In the genomic region with DNA sequence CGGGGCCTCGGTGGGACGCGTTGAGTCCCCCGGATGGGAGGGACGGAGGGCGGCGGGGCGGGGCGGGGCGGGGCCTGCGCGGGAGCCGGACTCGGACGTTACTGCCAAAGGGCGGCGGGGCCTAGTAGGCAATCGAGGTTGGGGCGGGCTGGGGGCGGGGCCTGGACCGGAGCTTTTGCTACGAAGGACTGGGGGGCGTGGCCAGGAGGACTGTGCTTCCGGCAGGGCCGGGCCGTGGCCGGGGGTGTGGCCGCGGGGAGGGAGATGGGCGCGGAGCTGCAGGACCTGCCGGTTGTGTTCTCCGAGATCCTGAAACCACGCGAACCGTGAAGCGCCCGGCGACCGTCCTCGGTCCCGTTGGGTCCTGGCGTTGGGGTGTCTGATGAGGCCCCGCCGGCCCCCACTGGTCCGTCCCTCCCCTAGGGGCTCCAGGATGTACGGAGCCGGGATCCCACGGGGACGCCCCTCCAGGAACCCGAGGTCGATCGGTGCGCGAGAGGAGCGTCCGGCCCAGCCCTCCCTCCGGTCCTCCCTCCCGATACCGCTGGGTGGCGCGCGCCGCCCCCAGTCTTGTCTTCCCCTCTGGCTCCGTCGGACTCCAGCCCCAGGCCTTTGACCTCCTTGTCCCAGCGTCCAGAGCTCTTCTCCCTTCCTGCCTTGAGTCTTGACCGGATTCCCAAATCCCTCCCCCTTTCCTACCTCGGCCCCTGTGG, we compare ENCODE assay signal across 8 cellular contexts. TPM values are rescaled to one million over a fixed set of nuclear protein-coding genes. Genes with fewer than 3 reads are reported as not detected.
DNase-seq lines count a peak whose midpoint lies in the region; ATAC-seq, FAIRE-seq and TF ChIP-seq lines count a peak whose summit lies in the region.

No MANE protein-coding gene starts in this region.

- H3K4me1 ChIP-seq in adipocyte (ENCODE audit: control insufficient read depth, insufficient read depth, low read length) (peaks cover 9% of the 10 kb centered on the region), heart left ventricle (peaks cover 0 to 32% (median 14%) of the 10 kb centered on the region in 12 donors), urinary bladder (ENCODE audit: insufficient read depth) (no peaks in the 10 kb centered on the region)

- TF ChIP-seq POLR2A in GM12891 (IDR thresholded peaks at IDR 0.05; ENCODE audit: low read depth, low read length) (no peak), heart left ventricle (IDR thresholded peaks at IDR 0.05) (peak in 1 of 2 donors; percentile 89)

- peak; percentile 93 for FAIRE-seq in GM12891 (lab: Jason Lieb, UNC)

- WGBS in heart left ventricle, 4 donors = 1 to 3% (median 2%) methylated on average over 29 to 70 of the region's 70 CpGs
- whole genome bisulfite sequencing in urinary bladder = under 1% methylated on average over 70 of the region's 70 CpGs

- DNase-seq in GM12891 (ENCODE audit: insufficient read length, low spot score) (peak; percentile 99), NCI-H1105 treated with DMSO at 0.1 percent for 48 hours (lab: John Stamatoyannopoulos, UW) (peak; percentile 94), SKM-1 (lab: John Stamatoyannopoulos, UW; ENCODE audit: unreplicated experiment) (peak; percentile 91), adipocyte (ENCODE audit: low read depth) (peak; percentile 100), heart left ventricle (peak; percentile 99), pons (ENCODE audit: low spot score) (peak; percentile 95)

- TF ChIP-seq CTCF in heart left ventricle (IDR thresholded peaks at IDR 0.05) = peak; percentile 52 to 82 (median 66)

- peak overlapping the region; percentile 85 for H3K9ac ChIP-seq in adipocyte (ENCODE audit: low read length)

- H3K36me3 ChIP-seq in adipocyte (ENCODE audit: control insufficient read depth, insufficient read depth, low read length, severe bottlenecking) = no peaks in the 10 kb centered on the region
- no peaks in the 10 kb centered on the region for H3K36me3 ChIP-seq in heart left ventricle
- no peaks in the 10 kb centered on the region for H3K36me3 ChIP-seq in urinary bladder (ENCODE audit: insufficient read depth)

- H3K9me3 ChIP-seq in adipocyte (ENCODE audit: control insufficient read depth, low read length) = no peaks in the 10 kb centered on the region
- H3K9me3 ChIP-seq in heart left ventricle = no peaks in the 10 kb centered on the region

- intact Hi-C loops in heart left ventricle (cut with DNase I) = loop anchor here in 2 of 10 donors (1.0 to 10.0 kb wide), 3 partner anchors 47 to 174 kb away; partner anchors contain the start of gene GSTP1 (in 1 of the 2)

- ATAC-seq in HG02759 (IDR thresholded peaks at IDR 0.05; ENCODE audit: unreplicated experiment) = peak; percentile 72
- ATAC-seq in heart left ventricle = peak; percentile 89 to 92 (median 91)

- H3K27me3 ChIP-seq in adipocyte (replicated peaks; ENCODE audit: control insufficient read depth, insufficient read depth, low read length) = peaks cover 14% of the 10 kb centered on the region
- H3K27me3 ChIP-seq in heart left ventricle = no peaks in the 10 kb centered on the region

- H3K27ac ChIP-seq in heart left ventricle (peak overlapping the region; percentile 58 to 98 (median 92)), urinary bladder (ENCODE audit: low read depth) (peak overlapping the region; percentile 83)

- H3K4me3 ChIP-seq in adipocyte (ENCODE audit: low read length) (peak overlapping the region; percentile 87), heart left ventricle (peak overlapping the region; percentile 15 to 82 (median 66)), urinary bladder (ENCODE audit: low read depth, low read length) (peak overlapping the region; percentile 49)

TF ChIP-seq in GM12891, 5 proteins besides CTCF, POLR2A, EP300 and RAD21:
- TF ChIP-seq POLR2AphosphoS5 (IDR thresholded peaks at IDR 0.05; ENCODE audit: low read depth, low read length) = no peak
- no peak for TF ChIP-seq POU2F2 (IDR thresholded peaks at IDR 0.05; ENCODE audit: low read depth, low read length)
- TF ChIP-seq SPI1 (IDR thresholded peaks at IDR 0.05; ENCODE audit: low read depth, low read length) = no peak
- TF ChIP-seq PAX5 (IDR thresholded peaks at IDR 0.05; ENCODE audit: insufficient read depth, low read length, severe bottlenecking) = no peak
- TF ChIP-seq TAF1 (IDR thresholded peaks at IDR 0.05; ENCODE audit: low read depth, low read length) = no peak
TF ChIP-seq in GM12891: peak in this region for 0.

RNA-seq across cellular contexts. Expression of gene NUDT8, which starts 0.6 kb away (rescaled TPM):
- polyA plus RNA-seq in GM12891 (2012; ENCODE audit: low read depth, missing spikeins) = 5.8 TPM
- total RNA-seq in heart left ventricle = 10 to 100 TPM; 35.6 to 85.1 (median 49.3) TPM
- 100 to 1,000 TPM in 1 of 2 donors, 10 to 100 TPM in 1; 29.1 to 110 TPM for polyA plus RNA-seq in heart left ventricle
- 3.0 TPM for total RNA-seq in urinary bladder
- 5.8 TPM for polyA plus RNA-seq in urinary bladder

RNA-seq across cellular contexts. Expression of gene TBX10, which starts 9.2 kb away (rescaled TPM):
- polyA plus RNA-seq in GM12891 (2012; ENCODE audit: low read depth, missing spikeins) = not detected
- total RNA-seq in heart left ventricle (under 1 TPM in 1 of 9 donors, not detected in 8; 0.30 TPM), urinary bladder (not detected)
- polyA plus RNA-seq in heart left ventricle (under 1 TPM in 1 of 2 donors, not detected in 1; 0.11 TPM), urinary bladder (not detected)

RNA-seq across cellular contexts. Expression of gene ACY3, which starts 20.1 kb away (rescaled TPM):
- polyA plus RNA-seq in GM12891 (2012; ENCODE audit: low read depth, missing spikeins) = 0.53 TPM
- total RNA-seq in heart left ventricle = not detected
- not detected for polyA plus RNA-seq in heart left ventricle
- total RNA-seq in urinary bladder = not detected
- polyA plus RNA-seq in urinary bladder = not detected

RNA-seq across cellular contexts. Expression of gene NDUFV1, which starts 23.6 kb away (rescaled TPM):
- 214 TPM for polyA plus RNA-seq in GM12891 (2012; ENCODE audit: low read depth, missing spikeins)
- total RNA-seq in heart left ventricle (100 to 1,000 TPM; 340 to 897 (median 583) TPM), urinary bladder (103 TPM)
- polyA plus RNA-seq in heart left ventricle (100 to 1,000 TPM; 342 to 401 TPM), urinary bladder (161 TPM)

RNA-seq across cellular contexts. Expression of gene ALDH3B2, which starts 44.0 kb away (rescaled TPM):
- not detected for polyA plus RNA-seq in GM12891 (2012; ENCODE audit: low read depth, missing spikeins)
- total RNA-seq in heart left ventricle (not detected), urinary bladder (2.6 TPM)
- polyA plus RNA-seq in heart left ventricle (not detected), urinary bladder (1.7 TPM)

Comparison
In these comparisons a context has a peak if more than half of its experiments do, and no peak if none do; other contexts are left out.
1. Peak in every context shown above with its lines: DNase-seq, ATAC-seq, H3K4me3 ChIP-seq and H3K27ac ChIP-seq.